Comparison of ENCODE assay signal across 12 cellular contexts in genomic region chr4:53654300-53654758, GRCh38.
DNase-seq lines count a peak whose midpoint lies in the region; ATAC-seq, FAIRE-seq and TF ChIP-seq lines count a peak whose summit lies in the region.
"Had no signal": no experiment of that assay in that cellular context is flagged by ENCODE, and none has a peak within 500 bp of the region (broad histone marks: within the 10 kb centered on the region; RNA-seq: fewer than 3 reads in every experiment).

No MANE protein-coding gene starts in this region.

- no peak overlapping the region for H3K9ac ChIP-seq in KMS-11
- H3K9ac ChIP-seq in duodenal mucosa (ENCODE audit: low read depth in 1 of 2, low read length in 2 of 2): no peak overlapping the region
- H3K9ac ChIP-seq in rectal smooth muscle tissue (ENCODE audit: low read length): no peak overlapping the region

- TF ChIP-seq CTCF in GM10266 (IDR thresholded peaks at IDR 0.05; ENCODE audit: control insufficient read depth, insufficient read depth, low read depth, missing control alignments) (no peak), KMS-11 (conservative IDR thresholded peaks at IDR 0.05; ENCODE audit: low read depth, low read length) (no peak)

- no peak for ATAC-seq in HG03432 (IDR thresholded peaks at IDR 0.05; ENCODE audit: unreplicated experiment)
- ATAC-seq: activated CD8-positive, alpha-beta memory T cell treated with anti-CD3 and anti-CD28 coated beads, Interleukin-2, amount 10 ng/mL, durations not matched to agents 7 days and 5 days had no signal

- no peaks in the 10 kb centered on the region for H4K20me1 ChIP-seq in KMS-11 (ENCODE audit: insufficient read depth)

- H3K36me3 ChIP-seq in KMS-11 (ENCODE audit: insufficient read depth): no peaks in the 10 kb centered on the region
- H3K36me3 ChIP-seq in duodenal mucosa (ENCODE audit: control insufficient read depth in 1 of 2, insufficient read depth in 2 of 2, low read length in 2 of 2): no peaks in the 10 kb centered on the region
- H3K36me3 ChIP-seq in rectal smooth muscle tissue (ENCODE audit: control insufficient read depth, insufficient read depth, low read length): no peaks in the 10 kb centered on the region

- FAIRE-seq in GM12892 (lab: Jason Lieb, UNC) (no peak), urothelium cell line (lab: Jason Lieb, UNC) (no peak)

- H3K27me3 ChIP-seq in KMS-11 (ENCODE audit: insufficient read depth, low read depth) (no peaks in the 10 kb centered on the region), duodenal mucosa (ENCODE audit: control insufficient read depth in 1 of 2, insufficient read depth in 2 of 2, low read length in 2 of 2) (no peaks in the 10 kb centered on the region), rectal smooth muscle tissue (ENCODE audit: control insufficient read depth, insufficient read depth, low read length) (no peaks in the 10 kb centered on the region)

- H3K27ac ChIP-seq in KMS-11 (0 out of 2 replicates have a peak overlapping the region, but pooled peaks have one; percentile 9), duodenal mucosa (ENCODE audit: low read depth, low read length) (peak overlapping the region; percentile 5), rectal smooth muscle tissue (ENCODE audit: low read depth, low read length) (peak overlapping the region; percentile 21)

- H3K4me1 ChIP-seq in KMS-11 (ENCODE audit: low read depth, poor library complexity, severe bottlenecking): peaks cover 20% of the 10 kb centered on the region
- H3K4me1 ChIP-seq in duodenal mucosa (ENCODE audit: control insufficient read depth in 1 of 2, insufficient read depth in 2 of 2, low read length in 2 of 2): peaks cover 33 to 60% of the 10 kb centered on the region in 2 donors
- H3K4me1 ChIP-seq in rectal smooth muscle tissue (ENCODE audit: control insufficient read depth, insufficient read depth, low read length): peaks cover 11% of the 10 kb centered on the region

- no peaks in the 10 kb centered on the region for H3K9me3 ChIP-seq in duodenal mucosa (ENCODE audit: control insufficient read depth in 1 of 2, low read length in 2 of 2)

- TF ChIP-seq POLR2A in GM12892 (IDR thresholded peaks at IDR 0.05; ENCODE audit: low read depth, low read length): no peak

- H3K79me2 ChIP-seq in KMS-11 (ENCODE audit: insufficient read depth, low read depth): no peaks in the 10 kb centered on the region

- H2AFZ ChIP-seq in KMS-11 (ENCODE audit: low read depth): no peak overlapping the region

- H3K4me2 ChIP-seq in KMS-11: no peak overlapping the region; the same call in 1 of the 2 replicates
- H3K4me2 ChIP-seq: smooth muscle cell had no signal

- H3K4me3 ChIP-seq in KMS-11 (IDR thresholded peaks at IDR 0.05; ENCODE audit: insufficient read depth, low read depth, low read length) (no peak overlapping the region), duodenal mucosa (ENCODE audit: low read depth in 1 of 2, low read length in 2 of 2) (no peak overlapping the region), rectal smooth muscle tissue (ENCODE audit: low read length) (no peak overlapping the region)
- H3K4me3 ChIP-seq: smooth muscle cell had no signal

- DNase-seq in GM10266 (ENCODE audit: extremely low spot score): peak; percentile 20
- DNase-seq in NK-92 treated with Interleukin-12 subunit alpha and Interleukin-12 subunit beta, amount 100 ng/mL, for 24 hours (lab: John Stamatoyannopoulos, UW): no peak
- no peak for DNase-seq in GM12892 (ENCODE audit: insufficient read length)
- no peak for DNase-seq in urothelium cell line (ENCODE audit: low spot score)
- DNase-seq: activated CD8-positive, alpha-beta memory T cell treated with anti-CD3 and anti-CD28 coated beads, Interleukin-2, amount 10 ng/mL, durations not matched to agents 7 days and 5 days; effector CD4-positive, alpha-beta T cell; kidney glomerular epithelial cell had no signal
